Comparison of ENCODE assay signal across 12 cellular contexts in the genomic region with DNA sequence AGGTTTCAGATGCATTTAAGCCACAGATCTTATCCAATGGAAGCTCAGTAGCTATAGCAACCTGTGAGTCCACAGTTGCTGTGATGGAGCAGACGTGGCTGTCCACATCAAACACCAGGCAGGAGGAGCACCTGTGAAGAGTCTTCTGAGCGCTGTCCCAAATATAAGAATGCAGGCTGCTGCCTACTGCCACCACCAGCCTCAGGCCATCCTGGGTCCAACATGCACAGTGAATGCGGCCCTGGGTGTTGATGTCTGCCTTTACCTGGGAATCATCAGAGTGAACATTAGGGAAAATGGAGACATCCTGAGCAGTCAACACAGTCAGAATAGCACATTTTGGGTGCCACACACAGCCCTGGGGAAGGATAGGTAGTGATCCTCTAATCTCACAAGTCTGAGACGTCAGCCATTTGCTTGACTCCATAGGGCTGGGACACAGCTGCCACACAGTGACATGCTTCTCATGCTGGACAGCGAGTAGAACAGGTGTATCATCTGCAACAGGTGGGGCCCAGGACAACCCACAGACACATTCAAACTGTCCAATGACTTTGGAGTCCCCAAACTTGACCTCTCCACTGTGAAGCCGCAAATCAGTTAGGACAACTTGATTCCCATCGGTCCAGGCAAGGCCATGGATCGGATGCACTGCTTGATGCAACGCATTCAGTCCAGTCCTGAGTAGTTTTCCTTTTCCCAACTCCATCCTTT. TPM values are rescaled to one million over a fixed set of nuclear protein-coding genes. Genes with fewer than 3 reads are reported as not detected.
"Had no signal": no experiment of that assay in that cellular context is flagged by ENCODE, and none has a peak within 500 bp of the region (broad histone marks: within the 10 kb centered on the region; RNA-seq: fewer than 3 reads in every experiment).

No MANE protein-coding gene starts in this region.

- H3K27ac ChIP-seq: GM23248, HL-60, KMS-11 had no signal

- H3K4me1 ChIP-seq: HAP-1 had no signal

- DNase-seq: GM23248, GOT3, H7, Karpas-422, KBM-7 had no signal

- H3K4me3 ChIP-seq: GM23248, HAP-1 had no signal

- H3K9me3 ChIP-seq: HAP-1 had no signal

- ATAC-seq: HCT116, HepG2 had no signal

RNA-seq across cellular contexts. Expression of a gene that starts 29.1 kb away (rescaled TPM):
- total RNA-seq: H4, HT1080 had no signal
